Comparison of ENCODE assay signal across 8 cellular contexts in the genomic region with DNA sequence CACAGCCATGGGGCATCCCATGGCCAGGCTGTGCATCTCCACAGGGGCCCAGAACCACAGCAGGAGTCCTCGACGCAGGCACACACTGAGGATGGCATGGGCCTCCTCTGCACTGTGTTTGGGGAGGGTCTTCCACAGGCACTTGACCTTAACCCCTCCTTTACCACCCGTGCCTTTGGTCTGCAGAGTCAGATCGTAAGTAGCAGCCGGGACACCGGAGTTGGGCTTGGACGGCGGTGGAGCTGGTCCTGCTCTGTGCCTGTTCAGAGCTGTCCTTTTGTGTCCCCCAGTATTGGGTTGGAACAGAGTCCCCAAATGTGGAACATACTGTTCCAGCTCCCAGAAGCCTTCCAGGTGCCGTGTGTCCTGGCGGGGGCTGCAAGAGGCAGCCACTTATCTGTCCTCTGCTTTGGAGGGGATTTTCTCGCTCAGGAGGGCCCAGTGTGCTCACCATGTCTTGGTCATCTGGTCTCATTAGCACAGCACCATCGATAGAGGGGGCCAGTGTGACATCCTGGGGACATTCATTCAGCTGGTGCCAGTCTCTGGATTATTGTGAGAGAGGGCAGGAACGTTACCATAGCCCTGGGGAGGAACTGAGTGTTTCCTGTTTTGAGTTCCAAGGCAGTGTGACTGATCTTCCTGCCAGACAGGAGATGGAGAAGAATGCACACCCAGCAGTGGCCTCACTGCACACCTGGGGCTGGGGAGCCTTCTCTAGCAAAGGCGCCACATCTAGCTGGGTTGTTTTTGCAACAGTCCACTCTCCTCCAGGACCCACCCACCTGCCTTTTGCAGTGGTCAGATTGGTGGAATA. TPM values are rescaled to one million over a fixed set of nuclear protein-coding genes. Genes with fewer than 3 reads are reported as not detected.
A peak's percentile ranks its signal among the peaks of the same experiment; 100 is the strongest.
DNase-seq lines count a peak whose midpoint lies in the region; ATAC-seq and TF ChIP-seq lines count a peak whose summit lies in the region.

No MANE protein-coding gene starts in this region.

- no peak overlapping the region for H4K5ac ChIP-seq in IMR-90 (ENCODE audit: low read depth, low read length)

- H3K18ac ChIP-seq in IMR-90 (ENCODE audit: low read depth, low read length), result no peak overlapping the region

- WGBS in IMR-90 (ENCODE audit: extremely low coverage in 2 of 2, insufficient read length in 1 of 2), 2 experiments, result 68% methylated on average over 7 of the region's 14 CpGs; no CpG with 5 or more reads in 1 of the 2 experiments
- 32 to 41% methylated on average over 12 to 14 of the region's 14 CpGs for WGBS in body of pancreas, 2 donors

- POLR2A ChIA-PET in IMR-90 (lab: Charles Lee; ENCODE audit: unreplicated experiment), result no interaction called here

- no peaks in the 10 kb centered on the region for H3K9me3 Mint-ChIP-seq in immature natural killer cell
- no peaks in the 10 kb centered on the region for H3K9me3 Mint-ChIP-seq in stimulated activated naive B cell treated with anti-CD40 and anti-IgM and Interleukin-4, amounts not matched to agents 10 μg/mL and 1 μg/mL and 100 μg/mL, for 72 hours

- H3K36me3 Mint-ChIP-seq in immature natural killer cell, result peaks cover 0 to 4% (median 0%) of the 10 kb centered on the region in 3 donors
- H3K36me3 Mint-ChIP-seq in stimulated activated naive B cell treated with anti-CD40 and anti-IgM and Interleukin-4, amounts not matched to agents 10 μg/mL and 1 μg/mL and 100 μg/mL, for 72 hours, result peaks cover 14 to 29% of the 10 kb centered on the region in 2 donors

- TF ChIP-seq POLR2A in IMR-90 (IDR thresholded peaks at IDR 0.05; ENCODE audit: low read depth, low read length) (no peak), body of pancreas (IDR thresholded peaks at IDR 0.05) (peak in 1 of 3 donors; percentile 38)

- no peak overlapping the region for H2BK15ac ChIP-seq in IMR-90 (ENCODE audit: low read depth, low read length)

- H3K4me1 ChIP-seq in IMR-90 (ENCODE audit: control insufficient read depth, insufficient read depth, low read length) (peaks cover 12% of the 10 kb centered on the region), body of pancreas (peaks cover 45% of the 10 kb centered on the region)

- CTCF ChIA-PET in IMR-90 (lab: Yijun Ruan, JAX), result interaction anchor here (0.6 to 1.7 kb wide), 2 partner anchors 63 to 99 kb away, joined by 3 to 12 read pairs; no protein-coding TSS in a partner anchor

- H2BK120ac ChIP-seq in IMR-90 (ENCODE audit: low read depth, low read length), result no peak overlapping the region; the same call in 1 of the 2 replicates

- in situ Hi-C loops in IMR-90 (cut with MboI; ENCODE audit: low sequenced_read_pairs), result loop anchor here (5.0 kb wide), 2 partner anchors 101 to 281 kb away; no protein-coding TSS in a partner anchor

- peak overlapping the region in 1 of 5 donors; percentile 44 for H3K4me3 Mint-ChIP-seq in immature natural killer cell
- H3K4me3 Mint-ChIP-seq in stimulated activated naive B cell treated with anti-CD40 and anti-IgM and Interleukin-4, amounts not matched to agents 10 μg/mL and 1 μg/mL and 100 μg/mL, for 72 hours, result peak overlapping the region; percentile 53 to 64

- H4K8ac ChIP-seq in IMR-90 (ENCODE audit: low read depth in 2 of 2, low read length in 2 of 2), result no peak overlapping the region

- H2AK5ac ChIP-seq in IMR-90 (ENCODE audit: low read depth, low read length), result peak overlapping the region; percentile 21; the same call in 1 of the 2 replicates

- H3K79me1 ChIP-seq in IMR-90 (ENCODE audit: low read depth in 1 of 2, low read length in 2 of 2), result peaks cover 0 to 3% of the 10 kb centered on the region in 2 experiments; a peak in 1 of 4 replicates

- H3K4me2 ChIP-seq in IMR-90 (ENCODE audit: low read depth, low read length), result no peak overlapping the region

- H4K91ac ChIP-seq in IMR-90 (ENCODE audit: insufficient read depth, low read depth, low read length), result no peak overlapping the region

- DNase-seq in activated CD4-positive, CD25-positive, alpha-beta regulatory T cell treated with anti-CD3 and anti-CD28 coated beads, Interleukin-2, amount 50 U/mL, for 72 hours, result no peak
- DNase-seq in IMR-90, result peak; percentile 66
- peak; percentile 70 for DNase-seq in SHP77 treated with DMSO at 0.1 percent for 48 hours (lab: John Stamatoyannopoulos, UW)
- peak; percentile 84 to 94 (median 90) for DNase-seq in body of pancreas
- DNase-seq in immature natural killer cell, result peak; percentile 31 to 35 (median 32)
- DNase-seq in stimulated activated naive B cell treated with anti-CD40 and anti-IgM and Interleukin-4, amounts not matched to agents 10 μg/mL and 1 μg/mL and 100 μg/mL, for 72 hours, result peak; percentile 78

- H3K27ac ChIP-seq in IMR-90 (ENCODE audit: insufficient read depth, low read length) (no peak overlapping the region), body of pancreas (peak overlapping the region; percentile 36 to 71 (median 51))

- peak overlapping the region; percentile 5; the same call in 1 of the 2 replicates for H3K4ac ChIP-seq in IMR-90 (ENCODE audit: low read depth, low read length)

- peaks cover 0 to 10% (median 2%) of the 10 kb centered on the region in 3 donors for H3K27me3 Mint-ChIP-seq in immature natural killer cell (ENCODE audit: low read depth in 3 of 3)
- no peaks in the 10 kb centered on the region for H3K27me3 Mint-ChIP-seq in stimulated activated naive B cell treated with anti-CD40 and anti-IgM and Interleukin-4, amounts not matched to agents 10 μg/mL and 1 μg/mL and 100 μg/mL, for 72 hours

- H3K36me3 ChIP-seq in IMR-90 (ENCODE audit: control insufficient read depth, insufficient read depth, low read length), result peaks cover 6% of the 10 kb centered on the region; the same call in 1 of the 2 replicates
- H3K36me3 ChIP-seq in body of pancreas (replicated peaks in 1 of 2; ENCODE audit: insufficient read depth in 1 of 2, low read depth in 2 of 2), result no peaks in the 10 kb centered on the region

- no peak overlapping the region for H3K4me3 ChIP-seq in IMR-90 (ENCODE audit: insufficient read depth, low read depth, low read length)
- H3K4me3 ChIP-seq in body of pancreas, result no peak overlapping the region

- no peak overlapping the region for H3K9ac ChIP-seq in IMR-90 (ENCODE audit: low read depth, low read length)

- H4K20me1 ChIP-seq in IMR-90 (ENCODE audit: insufficient read depth, low read length), result no peaks in the 10 kb centered on the region

- peak overlapping the region; percentile 46 for H2AFZ ChIP-seq in IMR-90 (replicated peaks; ENCODE audit: low read length, poor library complexity)

- no peaks in the 10 kb centered on the region for H3K9me1 ChIP-seq in IMR-90 (ENCODE audit: insufficient read depth, low read length)

- peaks cover 19 to 26% of the 10 kb centered on the region in 2 donors for H3K4me1 Mint-ChIP-seq in immature natural killer cell
- H3K4me1 Mint-ChIP-seq in stimulated activated naive B cell treated with anti-CD40 and anti-IgM and Interleukin-4, amounts not matched to agents 10 μg/mL and 1 μg/mL and 100 μg/mL, for 72 hours, result peaks cover 54 to 68% of the 10 kb centered on the region in 2 donors

- peak; percentile 81 for TF ChIP-seq RAD21 in IMR-90 (IDR thresholded peaks at IDR 0.05; ENCODE audit: low read length)

- H3K23ac ChIP-seq in IMR-90 (ENCODE audit: low read depth, low read length), result no peak overlapping the region

- H3K9me3 ChIP-seq in IMR-90 (ENCODE audit: control insufficient read depth, insufficient read depth, low read length) (no peaks in the 10 kb centered on the region), body of pancreas (no peaks in the 10 kb centered on the region)

- dilution Hi-C loops in IMR-90 (cut with HindIII; ENCODE audit: low sequenced_read_pairs, unreplicated experiment), result no loop called here

- peak; percentile 18 to 25 for ATAC-seq in activated CD4-positive, CD25-positive, alpha-beta regulatory T cell treated with anti-CD3 and anti-CD28 coated beads, Interleukin-2, amount 50 U/mL, for 24 hours
- ATAC-seq in IMR-90 (ENCODE audit: low read depth) (peak; percentile 40), body of pancreas (peak; percentile 76), GM18858 (IDR thresholded peaks at IDR 0.05; ENCODE audit: unreplicated experiment) (no peak)
- peak; percentile 50 for ATAC-seq in stimulated activated naive B cell treated with anti-CD40 and anti-IgM and Interleukin-4, amounts not matched to agents 10 μg/mL and 1 μg/mL and 100 μg/mL, for 72 hours (replicated peaks)

- intact Hi-C loops in IMR-90 (cut with micrococcal nuclease) (loop anchor here (1.0 to 2.0 kb wide), 2 partner anchors 99 to 278 kb away; no protein-coding TSS in a partner anchor), body of pancreas (cut with DNase I) (loop anchor here (10.0 kb wide), 1 partner anchor 54 kb away; no protein-coding TSS in a partner anchor)

- no TSS peak for BruUV-seq in IMR-90 (replicated peaks; lab: Mats Ljungman, UMichigan)

- H3K56ac ChIP-seq in IMR-90 (ENCODE audit: extremely low read depth, insufficient read depth, low read length), result no peak overlapping the region

- peak overlapping the region; percentile 7 to 73 (median 56) for H3K27ac Mint-ChIP-seq in immature natural killer cell
- H3K27ac Mint-ChIP-seq in stimulated activated naive B cell treated with anti-CD40 and anti-IgM and Interleukin-4, amounts not matched to agents 10 μg/mL and 1 μg/mL and 100 μg/mL, for 72 hours, result peak overlapping the region; percentile 78

- no peak overlapping the region for H2BK20ac ChIP-seq in IMR-90 (ENCODE audit: low read depth, low read length)

- no peak overlapping the region for H3K14ac ChIP-seq in IMR-90 (replicated peaks; ENCODE audit: low read depth, low read length)

- peak; percentile 68 for TF ChIP-seq CTCF in IMR-90 (conservative IDR thresholded peaks at IDR 0.05; ENCODE audit: low read depth, low read length)
- peak; percentile 54 to 94 (median 89) for TF ChIP-seq CTCF in body of pancreas (IDR thresholded peaks at IDR 0.05)

- H2BK5ac ChIP-seq in IMR-90 (ENCODE audit: low read depth, low read length, poor library complexity, severe bottlenecking), result no peak overlapping the region

- H3K27me3 ChIP-seq in IMR-90 (ENCODE audit: control insufficient read depth, insufficient read depth, low read length) (no peaks in the 10 kb centered on the region), body of pancreas (no peaks in the 10 kb centered on the region)

- peak overlapping the region; percentile 30 for H2AK9ac ChIP-seq in IMR-90 (replicated peaks; ENCODE audit: low read depth, low read length, poor library complexity)

RNA-seq across cellular contexts. Expression of a gene that starts 12.4 kb away (rescaled TPM):
- 36.1 and 36.2 TPM in 2 replicates for total RNA-seq in IMR-90 (2012; rRNA removed)
- polyA plus RNA-seq in IMR-90 (2012; rRNA removed), result 70.7 and 82.0 TPM in 2 replicates
- polyA plus RNA-seq in IMR-90 (2012; cell fraction: cytosol; rRNA removed), result 110 and 153 TPM in 2 replicates
- 79.2 and 119 TPM in 2 replicates for polyA plus RNA-seq in IMR-90 (2012; cell fraction: nucleus; rRNA removed; ENCODE audit: low replicate concordance)
- total RNA-seq in body of pancreas, result 100 to 1,000 TPM in 1 of 2 donors, 10 to 100 TPM in 1; 73.9 to 201 TPM
- polyA plus RNA-seq in immature natural killer cell, result 10 to 100 TPM; 61.3 to 94.8 (median 76.9) TPM

RNA-seq across cellular contexts. Expression of a gene that starts 12.6 kb away (rescaled TPM):
- total RNA-seq in IMR-90 (2012; rRNA removed) (5.6 and 7.2 TPM in 2 replicates), body of pancreas (10 to 100 TPM; 16.2 to 17.9 TPM)
- polyA plus RNA-seq in IMR-90 (2012; rRNA removed) (10.9 and 11.2 TPM in 2 replicates), immature natural killer cell (10 to 100 TPM; 11.7 to 26.6 (median 12.6) TPM)
- polyA plus RNA-seq in IMR-90 (2012; cell fraction: cytosol; rRNA removed), result 18.8 and 22.7 TPM in 2 replicates
- polyA plus RNA-seq in IMR-90 (2012; cell fraction: nucleus; rRNA removed; ENCODE audit: low replicate concordance), result 13.5 and 24.8 TPM in 2 replicates

RNA-seq across cellular contexts. Expression of a gene that starts 29.8 kb away (rescaled TPM):
- total RNA-seq in IMR-90 (2012; rRNA removed) (8.6 and 10.3 TPM in 2 replicates), body of pancreas (10 to 100 TPM; 57.3 to 98.9 TPM)
- polyA plus RNA-seq in IMR-90 (2012; rRNA removed) (24.7 and 28.6 TPM in 2 replicates), immature natural killer cell (10 to 100 TPM; 14.5 to 20.6 (median 15.8) TPM)
- polyA plus RNA-seq in IMR-90 (2012; cell fraction: cytosol; rRNA removed), result 31.4 and 45.1 TPM in 2 replicates
- polyA plus RNA-seq in IMR-90 (2012; cell fraction: nucleus; rRNA removed; ENCODE audit: low replicate concordance), result 37.2 and 85.2 TPM in 2 replicates
